9 cellular contexts compared by ENCODE assay signal in genomic region chr11:10735532-10736465, GRCh38. TPM values are rescaled to one million over a fixed set of nuclear protein-coding genes. Genes with fewer than 3 reads are reported as not detected.
A peak's percentile ranks its signal among the peaks of the same experiment; 100 is the strongest.
DNase-seq lines count a peak whose midpoint lies in the region; ATAC-seq and TF ChIP-seq lines count a peak whose summit lies in the region.
"Had no signal": no experiment of that assay in that cellular context is flagged by ENCODE, and none has a peak within 500 bp of the region (broad histone marks: within the 10 kb centered on the region; RNA-seq: fewer than 3 reads in every experiment).

No MANE protein-coding gene starts in this region.

- H3K27me3 Mint-ChIP-seq in activated CD4-positive, alpha-beta T cell treated with anti-CD3 and anti-CD28 coated beads for 36 hours = no peaks in the 10 kb centered on the region

- H3K27me3 ChIP-seq in BE2C = no peaks in the 10 kb centered on the region

- H3K36me3 ChIP-seq in BE2C = no peaks in the 10 kb centered on the region

- TF ChIP-seq CTCF in BE2C (IDR thresholded peaks at IDR 0.05; ENCODE audit: low read depth, low read length) (peak; percentile 79), choroid plexus epithelial cell (conservative IDR thresholded peaks at IDR 0.05; ENCODE audit: low read depth, low read length) (peak; percentile 98)

- intact Hi-C loops in activated CD4-positive, alpha-beta T cell treated with anti-CD3 and anti-CD28 coated beads for 36 hours (cut with DNase I, micrococcal nuclease) = loop anchor here (1.0 to 10.0 kb wide), 13 partner anchors 81 to 978 kb away; partner anchors contain the start of genes RNF141 (in 2 of the 2), ADM (in 1 of the 2) and AMPD3 (in 1 of the 2)

- DNase-seq in BE2C (peak; percentile 90), NCI-H460 (ENCODE audit: extremely low read depth, low read depth) (peak; percentile 87), choroid plexus epithelial cell (ENCODE audit: low read depth) (peak; percentile 98), kidney tubule cell (ENCODE audit: low spot score) (peak; percentile 94)
- peak; percentile 95 for DNase-seq in activated CD4-positive, alpha-beta T cell treated with anti-CD3 and anti-CD28 coated beads for 36 hours
- peak; percentile 79 to 89 for DNase-seq in stimulated activated CD4-positive, alpha-beta T cell treated with anti-CD3 and anti-CD28 coated beads, Interleukin-15, amount 100 ng/mL, for 48 hours (ENCODE audit: low read depth in 2 of 2)

- H3K4me1 ChIP-seq in BE2C = no peaks in the 10 kb centered on the region

- H3K9me3 Mint-ChIP-seq in activated CD4-positive, alpha-beta T cell treated with anti-CD3 and anti-CD28 coated beads for 36 hours (ENCODE audit: low read depth) = no peaks in the 10 kb centered on the region

- H3K4me3 ChIP-seq in BE2C (ENCODE audit: low read depth, low read length) (peak overlapping the region; percentile 41), choroid plexus epithelial cell (ENCODE audit: low read depth, low read length) (peak overlapping the region; percentile 38)

- peaks cover 10% of the 10 kb centered on the region for H3K4me1 Mint-ChIP-seq in activated CD4-positive, alpha-beta T cell treated with anti-CD3 and anti-CD28 coated beads for 36 hours

- ATAC-seq in GM19324 (IDR thresholded peaks at IDR 0.05; ENCODE audit: low FRiP score, unreplicated experiment) = peak; percentile 94
- peak; percentile 98 for ATAC-seq in HG03442 (IDR thresholded peaks at IDR 0.05; ENCODE audit: unreplicated experiment)
- ATAC-seq in activated CD4-positive, alpha-beta T cell treated with anti-CD3 and anti-CD28 coated beads for 36 hours = peak; percentile 99

- no peaks in the 10 kb centered on the region for H3K9me3 ChIP-seq in BE2C

- CTCF ChIA-PET in activated CD4-positive, alpha-beta T cell treated with anti-CD3 and anti-CD28 coated beads for 36 hours (lab: Charles Lee) = interaction anchor here (0.6 to 1.4 kb wide), 16 partner anchors 8 to 433 kb away, joined by 3 to 7 read pairs (median 4); no protein-coding TSS in a partner anchor

- H3K4me3 Mint-ChIP-seq in activated CD4-positive, alpha-beta T cell treated with anti-CD3 and anti-CD28 coated beads for 36 hours = peak overlapping the region; percentile 11

- H3K36me3 Mint-ChIP-seq in activated CD4-positive, alpha-beta T cell treated with anti-CD3 and anti-CD28 coated beads for 36 hours (ENCODE audit: low read depth) = no peaks in the 10 kb centered on the region

- POLR2A ChIA-PET in activated CD4-positive, alpha-beta T cell treated with anti-CD3 and anti-CD28 coated beads for 36 hours (lab: Charles Lee) = no interaction called here

- peak overlapping the region; percentile 2 for H3K27ac Mint-ChIP-seq in activated CD4-positive, alpha-beta T cell treated with anti-CD3 and anti-CD28 coated beads for 36 hours

RNA-seq across cellular contexts. Expression of gene CTR9, which starts 15.2 kb away (rescaled TPM):
- polyA plus RNA-seq in BE2C (2012; ENCODE audit: insufficient read depth, insufficient read length, low read depth) = 29.4 TPM
- 12.2 TPM in 2 replicates for total RNA-seq in NCI-H460 (2014; rRNA removed; shearing (Covaris generic))
- polyA plus RNA-seq in NCI-H460 (2014; cell fraction: nucleus; rRNA removed) = 4.5 and 10.0 TPM in 2 replicates
- total RNA-seq in activated CD4-positive, alpha-beta T cell treated with anti-CD3 and anti-CD28 coated beads for 36 hours = 10 to 100 TPM; 39.7 to 43.9 TPM

RNA-seq across cellular contexts. Expression of gene IRAG1, which starts 42.2 kb away (rescaled TPM):
- 0.43 TPM for polyA plus RNA-seq in BE2C (2012; ENCODE audit: insufficient read depth, insufficient read length, low read depth)
- not detected in 2 replicates for total RNA-seq in NCI-H460 (2014; rRNA removed; shearing (Covaris generic))
- polyA plus RNA-seq in NCI-H460 (2014; cell fraction: nucleus; rRNA removed) = not detected in 2 replicates
- not detected for total RNA-seq in activated CD4-positive, alpha-beta T cell treated with anti-CD3 and anti-CD28 coated beads for 36 hours
- total RNA-seq: T-helper 2 cell treated with Interferon-gamma antibody and Interleukin-4, amounts not matched to agents 100 ng/mL and 5 ng/mL, for 36 hours had no signal

Comparison
In these comparisons a context has a peak if more than half of its experiments do, and no peak if none do; other contexts are left out.
1. Peak in every context shown above with its lines: DNase-seq, ATAC-seq and H3K4me3 ChIP-seq.